8 cellular contexts compared by ENCODE assay signal in the genomic region with DNA sequence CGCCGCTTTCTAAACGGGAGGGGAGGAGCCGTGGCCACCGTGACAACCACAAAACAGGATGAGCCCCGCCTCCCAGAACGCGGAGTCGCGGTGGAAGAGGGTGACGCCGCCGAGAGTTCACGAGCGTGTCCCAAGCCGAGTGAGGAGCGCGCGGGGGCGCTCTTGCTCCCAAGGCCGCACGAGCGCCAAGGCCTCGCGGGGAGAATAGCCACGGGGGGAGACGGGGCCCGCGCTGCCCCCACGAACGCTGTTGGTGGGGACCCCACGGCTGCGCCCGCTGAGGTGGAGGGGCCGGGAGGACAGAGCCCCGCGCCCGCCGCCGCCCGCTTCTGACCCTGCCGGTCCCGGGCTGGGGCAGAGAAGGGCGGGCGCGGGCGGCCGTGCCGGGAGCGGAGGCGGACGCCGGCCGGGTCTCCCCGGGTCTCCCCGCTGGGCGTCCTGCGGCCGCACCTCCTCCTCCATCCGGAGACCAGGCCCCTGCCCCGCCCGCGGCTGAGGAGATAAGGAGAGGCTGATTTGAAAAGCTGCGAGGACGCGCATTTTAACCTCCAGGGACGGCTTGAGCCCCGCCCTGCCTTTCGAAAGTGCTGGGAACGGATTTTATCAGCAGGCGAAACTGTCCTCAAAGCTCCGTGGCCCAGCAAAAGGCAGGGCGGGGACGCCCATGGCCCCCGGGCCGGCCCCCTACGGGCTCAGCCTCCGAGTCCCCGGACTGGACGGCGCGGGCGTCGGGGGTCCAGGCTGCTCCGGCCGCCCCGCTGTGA. TPM values are rescaled to one million over a fixed set of nuclear protein-coding genes. Genes with fewer than 3 reads are reported as not detected.
DNase-seq lines count a peak whose midpoint lies in the region; ATAC-seq, FAIRE-seq and TF ChIP-seq lines count a peak whose summit lies in the region.

No MANE protein-coding gene starts in this region.

- no peaks in the 10 kb centered on the region for H3K36me3 ChIP-seq in BLaER1 treated with 17β-estradiol and CSF1 and Interleukin-3, amounts not matched to agents 10 nM and 100 nM
- no peaks in the 10 kb centered on the region for H3K36me3 ChIP-seq in WERI-Rb-1
- H3K36me3 ChIP-seq in colonic mucosa: no peaks in the 10 kb centered on the region

- DNase-seq in HTR-8/SVneo (ENCODE audit: insufficient read length, low spot score) (no peak), WERI-Rb-1 (peak; percentile 79), colonic mucosa (peak; percentile 70), left lobe of liver (ENCODE audit: low spot score) (peak; percentile 81)
- peak; percentile 13 to 22 for DNase-seq in stimulated activated CD8-positive, alpha-beta memory T cell treated with anti-CD3 and anti-CD28 coated beads, Interleukin-15, amount 100 ng/mL, for 48 hours (ENCODE audit: low read depth in 2 of 2)

- H3K4me1 ChIP-seq in BLaER1 treated with 17β-estradiol and CSF1 and Interleukin-3, amounts not matched to agents 10 nM and 100 nM: peaks cover 41 to 91% (median 81%) of the 10 kb centered on the region in 10 experiments
- peaks cover 8% of the 10 kb centered on the region for H3K4me1 ChIP-seq in colonic mucosa

- H3K9me3 ChIP-seq in BLaER1 treated with 17β-estradiol and CSF1 and Interleukin-3, amounts not matched to agents 10 nM and 100 nM (replicated peaks in 1 of 11): no peaks in the 10 kb centered on the region
- H3K9me3 ChIP-seq in WERI-Rb-1 (ENCODE audit: severe bottlenecking) (no peaks in the 10 kb centered on the region), colonic mucosa (no peaks in the 10 kb centered on the region)

- peak; percentile 87 for ATAC-seq in left lobe of liver
- ATAC-seq in GM21529 (IDR thresholded peaks at IDR 0.05; ENCODE audit: unreplicated experiment): no peak
- no peak for ATAC-seq in GM21515 (IDR thresholded peaks at IDR 0.05; ENCODE audit: unreplicated experiment)

- peaks cover 50 to 81% (median 67%) of the 10 kb centered on the region in 11 experiments for H3K27me3 ChIP-seq in BLaER1 treated with 17β-estradiol and CSF1 and Interleukin-3, amounts not matched to agents 10 nM and 100 nM
- peaks cover 6% of the 10 kb centered on the region for H3K27me3 ChIP-seq in WERI-Rb-1 (ENCODE audit: insufficient read depth, low read depth, severe bottlenecking)
- H3K27me3 ChIP-seq in colonic mucosa: peaks cover 48% of the 10 kb centered on the region

- H3K4me2 ChIP-seq in BLaER1 treated with 17β-estradiol and CSF1 and Interleukin-3, amounts not matched to agents 10 nM and 100 nM: peak overlapping the region; percentile 89 to 100 (median 98)

- peak overlapping the region in 7 of 11 experiments; percentile 37 to 54 (median 43); a peak in 11 of 22 replicates for H3K27ac ChIP-seq in BLaER1 treated with 17β-estradiol and CSF1 and Interleukin-3, amounts not matched to agents 10 nM and 100 nM
- H3K27ac ChIP-seq in WERI-Rb-1: peak overlapping the region; percentile 21
- H3K27ac ChIP-seq in colonic mucosa: no peak overlapping the region

- peak overlapping the region; percentile 43 to 78 (median 70); a peak in 21 of 22 replicates for H3K9ac ChIP-seq in BLaER1 treated with 17β-estradiol and CSF1 and Interleukin-3, amounts not matched to agents 10 nM and 100 nM
- H3K9ac ChIP-seq in colonic mucosa (ENCODE audit: low read depth in 2 of 2, low read length in 2 of 2): peak overlapping the region in 1 of 2 donors; percentile 54

- peak; percentile 85 for TF ChIP-seq CTCF in WERI-Rb-1 (IDR thresholded peaks at IDR 0.05; ENCODE audit: low read depth, low read length)
- no peak for TF ChIP-seq CTCF in colonic mucosa (IDR thresholded peaks at IDR 0.05)

- peaks cover 0 to 57% (median 13%) of the 10 kb centered on the region in 11 experiments; a peak in 16 of 22 replicates for H4K20me1 ChIP-seq in BLaER1 treated with 17β-estradiol and CSF1 and Interleukin-3, amounts not matched to agents 10 nM and 100 nM

- peak; percentile 69 for FAIRE-seq in HTR-8/SVneo (lab: Jason Lieb, UNC)

- H3K4me3 ChIP-seq in BLaER1 treated with 17β-estradiol and CSF1 and Interleukin-3, amounts not matched to agents 10 nM and 100 nM: peak overlapping the region; percentile 58 to 74 (median 68)
- peak overlapping the region; percentile 49 for H3K4me3 ChIP-seq in WERI-Rb-1 (ENCODE audit: low read depth, low read length)
- peak overlapping the region; percentile 45 for H3K4me3 ChIP-seq in colonic mucosa

- intact Hi-C loops in colonic mucosa (cut with DNase I): loop anchor here (5.0 kb wide), 1 partner anchor 133 kb away; no protein-coding TSS in a partner anchor

RNA-seq across cellular contexts. Expression of a gene that starts 3.8 kb away (rescaled TPM):
- total RNA-seq in colonic mucosa (1 to 10 TPM in 1 of 2 donors, under 1 TPM in 1; 0.94 to 1.9 TPM), left lobe of liver (1.6 TPM)
